In the genomic region with DNA sequence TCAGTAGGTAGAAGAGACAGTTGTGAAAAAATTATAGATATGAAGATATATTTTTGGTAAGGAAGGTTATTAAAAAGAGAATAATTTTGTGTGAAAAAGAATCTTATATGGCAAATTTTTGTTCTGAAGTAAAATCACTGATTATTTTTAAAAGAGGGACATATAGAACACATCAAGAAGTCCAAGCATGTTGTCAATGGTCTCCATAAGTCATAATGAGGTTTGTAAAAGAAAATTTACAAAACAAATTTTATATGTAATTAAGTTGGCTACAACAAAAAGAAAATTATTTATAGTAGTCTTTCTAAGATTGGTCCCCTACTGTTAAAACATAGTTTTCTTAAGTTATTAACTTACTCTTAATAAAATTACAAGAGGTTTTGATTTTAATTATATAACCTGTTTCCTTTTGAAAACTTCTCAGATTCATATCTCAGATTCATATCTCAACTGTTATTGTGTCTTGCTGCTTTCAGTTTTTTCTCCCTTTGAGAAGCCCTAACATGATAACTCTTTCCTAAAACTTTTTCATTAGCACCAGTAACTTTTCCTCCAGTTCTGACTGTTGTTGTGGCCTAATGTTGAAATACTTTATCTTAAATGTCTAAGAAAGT, we compare ENCODE assay signal across 24 cellular contexts.
DNase-seq lines count a peak whose midpoint lies in the region; ATAC-seq, FAIRE-seq and TF ChIP-seq lines count a peak whose summit lies in the region.
"Had no signal": no experiment of that assay in that cellular context is flagged by ENCODE, and none has a peak within 500 bp of the region (broad histone marks: within the 10 kb centered on the region; RNA-seq: fewer than 3 reads in every experiment).

No MANE protein-coding gene starts in this region.

- no peaks in the 10 kb centered on the region for H3K9me1 ChIP-seq in K562 (ENCODE audit: control insufficient read depth, insufficient read depth, low read length)

- no peak overlapping the region for H3K14ac ChIP-seq in neuronal stem cell (ENCODE audit: low read length)

- peak; percentile 40 for FAIRE-seq in K562 (lab: Jason Lieb, UNC)
- FAIRE-seq: GM19239 had no signal

- ATAC-seq in activated T-cell treated with anti-CD3 and anti-CD28 coated beads, Interleukin-2, amount 50 U/mL, for 4 hours, result peak; percentile 7 to 20
- no peak for ATAC-seq in HCT116
- no peak for ATAC-seq in K562
- no peak for ATAC-seq in GM21528 (IDR thresholded peaks at IDR 0.05; ENCODE audit: low FRiP score, unreplicated experiment)
- ATAC-seq: activated CD4-positive, alpha-beta T cell treated with anti-CD3 and anti-CD28 coated beads for 36 hours; activated T-cell treated with anti-CD3 and anti-CD28 coated beads, Interleukin-2, amount 50 U/mL, for 72 hours; gastrocnemius medialis had no signal

- H3K4me2 ChIP-seq in HCT116 (ENCODE audit: low read length) (no peak overlapping the region), K562 (ENCODE audit: insufficient read depth, low read length) (no peak overlapping the region), neuronal stem cell (ENCODE audit: insufficient read depth, low read length, poor library complexity, severe bottlenecking) (no peak overlapping the region)
- H3K4me2 ChIP-seq: BLaER1 treated with 17β-estradiol and CSF1 and Interleukin-3, amounts not matched to agents 10 nM and 100 nM had no signal

- no peak for TF ChIP-seq POLR2A in HCT116 (IDR thresholded peaks at IDR 0.05; ENCODE audit: borderline replicate concordance, extremely low read depth, insufficient read depth, insufficient read length)
- TF ChIP-seq POLR2A in K562 (conservative IDR thresholded peaks at IDR 0.05), result no peak

- H4K91ac ChIP-seq in neuronal stem cell (ENCODE audit: low read depth, low read length, poor library complexity), result no peak overlapping the region

- H3K36me3 ChIP-seq in HCT116 (ENCODE audit: control insufficient read depth in 1 of 2, insufficient read depth in 2 of 2, low read length in 2 of 2), result no peaks in the 10 kb centered on the region
- no peaks in the 10 kb centered on the region for H3K36me3 ChIP-seq in K562 (ENCODE audit: control insufficient read depth, insufficient read depth, low read length)
- no peaks in the 10 kb centered on the region for H3K36me3 ChIP-seq in neuronal stem cell (replicated peaks in 1 of 2; ENCODE audit: control insufficient read depth in 2 of 2, insufficient read depth in 2 of 2, low read length in 2 of 2)
- H3K36me3 ChIP-seq: BLaER1 treated with 17β-estradiol and CSF1 and Interleukin-3, amounts not matched to agents 10 nM and 100 nM; esophagus squamous epithelium; gastrocnemius medialis; Peyer's patch had no signal

- no peak overlapping the region for H3K27ac Mint-ChIP-seq in activated naive CD8-positive, alpha-beta T cell treated with anti-CD3 and anti-CD28 coated beads for 36 hours
- H3K27ac Mint-ChIP-seq: activated CD4-positive, alpha-beta T cell treated with anti-CD3 and anti-CD28 coated beads for 36 hours; activated T-cell treated with anti-CD3 and anti-CD28 coated beads, Interleukin-2, amount 50 U/mL, for 72 hours; T-helper 1 cell treated with Interleukin-12 subunit alpha and Interleukin-12 subunit beta and Interleukin-4 antibody, amounts not matched to agents 30 μg/mL and 1 μg/mL, for 36 hours; type B pancreatic cell had no signal

- H2AK5ac ChIP-seq in neuronal stem cell (ENCODE audit: low read depth, low read length), result no peak overlapping the region

- CTCF ChIA-PET in HCT116 (lab: Charles Lee), result no interaction called here
- CTCF ChIA-PET in K562 (lab: Yijun Ruan, JAX; ENCODE audit: low intra/inter-chr PET ratio), result no interaction called here

- no peak overlapping the region for H3K4me3 Mint-ChIP-seq in activated T-cell treated with anti-CD3 and anti-CD28 coated beads, Interleukin-2, amount 50 U/mL, for 4 hours
- no peak overlapping the region for H3K4me3 Mint-ChIP-seq in activated naive CD8-positive, alpha-beta T cell treated with anti-CD3 and anti-CD28 coated beads for 36 hours
- H3K4me3 Mint-ChIP-seq: activated CD4-positive, alpha-beta T cell treated with anti-CD3 and anti-CD28 coated beads for 36 hours; activated T-cell treated with anti-CD3 and anti-CD28 coated beads, Interleukin-2, amount 50 U/mL, for 72 hours; T-helper 1 cell treated with Interleukin-12 subunit alpha and Interleukin-12 subunit beta and Interleukin-4 antibody, amounts not matched to agents 30 μg/mL and 1 μg/mL, for 36 hours; type B pancreatic cell had no signal

- no peak overlapping the region for H3K27ac ChIP-seq in HCT116 (ENCODE audit: low read depth, low read length)
- H3K27ac ChIP-seq in K562 (ENCODE audit: extremely low read depth, low read depth, low read length), result no peak overlapping the region
- H3K27ac ChIP-seq in neuronal stem cell (replicated peaks; ENCODE audit: low read length), result no peak overlapping the region
- H3K27ac ChIP-seq: BLaER1 treated with 17β-estradiol and CSF1 and Interleukin-3, amounts not matched to agents 10 nM and 100 nM; esophagus squamous epithelium; gastrocnemius medialis; HL-60; Peyer's patch had no signal

- no peak overlapping the region for H3K4ac ChIP-seq in neuronal stem cell (ENCODE audit: low read length)

- H3K79me1 ChIP-seq in neuronal stem cell (ENCODE audit: low read depth, low read length), result no peaks in the 10 kb centered on the region

- intact Hi-C loops in HCT116 (cut with micrococcal nuclease), result no loop called here
- intact Hi-C loops in K562 (cut with micrococcal nuclease), result no loop called here

- H3K9ac ChIP-seq in HCT116 (ENCODE audit: low read length) (no peak overlapping the region), K562 (ENCODE audit: insufficient read depth in 1 of 2, low read depth in 2 of 2, low read length in 2 of 2) (no peak overlapping the region), neuronal stem cell (ENCODE audit: low read depth, low read length, poor library complexity) (no peak overlapping the region)
- H3K9ac ChIP-seq: BLaER1 treated with 17β-estradiol and CSF1 and Interleukin-3, amounts not matched to agents 10 nM and 100 nM had no signal

- H2BK15ac ChIP-seq in neuronal stem cell (ENCODE audit: low read length), result no peak overlapping the region

- no peak for TF ChIP-seq EP300 in K562 (IDR thresholded peaks at IDR 0.05; ENCODE audit: low read length)

- no peaks in the 10 kb centered on the region for H4K20me1 ChIP-seq in HCT116 (ENCODE audit: insufficient read depth)
- H4K20me1 ChIP-seq in K562 (replicated peaks; ENCODE audit: control insufficient read depth, insufficient read depth, low read length), result no peaks in the 10 kb centered on the region
- H4K20me1 ChIP-seq: BLaER1 treated with 17β-estradiol and CSF1 and Interleukin-3, amounts not matched to agents 10 nM and 100 nM had no signal

- TF ChIP-seq CTCF in HCT116 (IDR thresholded peaks at IDR 0.05 in 2 of 3, conservative IDR thresholded peaks at IDR 0.05 in 1 of 3; ENCODE audit: borderline replicate concordance in 1 of 3, insufficient read depth in 1 of 3, low read depth in 2 of 3, low read length in 2 of 3), result no peak
- TF ChIP-seq CTCF in K562 (IDR thresholded peaks at IDR 0.05 in 2 of 3, conservative IDR thresholded peaks at IDR 0.05 in 1 of 3; ENCODE audit: insufficient read depth in 2 of 3, low read depth in 1 of 3, low read length in 3 of 3), result no peak

- H3K4me1 Mint-ChIP-seq in activated T-cell treated with anti-CD3 and anti-CD28 coated beads, Interleukin-2, amount 50 U/mL, for 4 hours (ENCODE audit: low read depth), result peaks cover 25% of the 10 kb centered on the region
- peaks cover 16% of the 10 kb centered on the region for H3K4me1 Mint-ChIP-seq in activated naive CD8-positive, alpha-beta T cell treated with anti-CD3 and anti-CD28 coated beads for 36 hours

- H3K27me3 ChIP-seq in HCT116 (ENCODE audit: insufficient read depth, low read length) (no peaks in the 10 kb centered on the region), K562 (ENCODE audit: control insufficient read depth in 2 of 2, insufficient read depth in 2 of 2, low read length in 2 of 2) (no peaks in the 10 kb centered on the region), neuronal stem cell (ENCODE audit: control insufficient read depth in 3 of 3, insufficient read depth in 3 of 3, low read depth in 1 of 3, low read length in 3 of 3) (no peaks in the 10 kb centered on the region)
- H3K27me3 ChIP-seq: BLaER1 treated with 17β-estradiol and CSF1 and Interleukin-3, amounts not matched to agents 10 nM and 100 nM; esophagus squamous epithelium; gastrocnemius medialis; Peyer's patch had no signal

- in situ Hi-C loops in K562 (cut with MboI), result no loop called here

- no peak overlapping the region for H3K18ac ChIP-seq in neuronal stem cell (ENCODE audit: low read length)

- no peak overlapping the region for H4K8ac ChIP-seq in neuronal stem cell (ENCODE audit: low read depth, low read length)

- POLR2A ChIA-PET in HCT116 (lab: Charles Lee) (no interaction called here), K562 (lab: Yijun Ruan, JAX) (no interaction called here)

- H2BK5ac ChIP-seq in neuronal stem cell (ENCODE audit: low read length), result no peak overlapping the region

- peaks cover 4% of the 10 kb centered on the region in 2 experiments; a peak in 1 of 4 replicates for H3K9me3 ChIP-seq in HCT116 (ENCODE audit: control insufficient read depth in 1 of 2, insufficient read depth in 1 of 2, low read depth in 1 of 2, low read length in 2 of 2)
- H3K9me3 ChIP-seq in K562 (replicated peaks; ENCODE audit: control insufficient read depth, insufficient read depth, low read depth, low read length), result no peaks in the 10 kb centered on the region; the same call in 1 of the 2 replicates
- H3K9me3 ChIP-seq in neuronal stem cell (replicated peaks in 1 of 2; ENCODE audit: control insufficient read depth in 2 of 2, insufficient read depth in 1 of 2, low read depth in 1 of 2, low read length in 2 of 2), result peaks cover 10 to 29% of the 10 kb centered on the region in 2 donors
- H3K9me3 ChIP-seq: esophagus squamous epithelium, gastrocnemius medialis, Peyer's patch had no signal

- H3K23ac ChIP-seq in neuronal stem cell (ENCODE audit: low read depth, low read length, poor library complexity), result no peak overlapping the region

- no peaks in the 10 kb centered on the region for H3K79me2 ChIP-seq in HCT116 (ENCODE audit: insufficient read depth, low read length)
- no peaks in the 10 kb centered on the region for H3K79me2 ChIP-seq in K562 (ENCODE audit: control insufficient read depth, insufficient read depth, low read length)

- RAD21 ChIA-PET in HCT116 (lab: Charles Lee; ENCODE audit: low non-redundant PET in 1 of 2, low total read pairs in 2 of 2, uncharacterized antibody in 2 of 2, unreplicated experiment in 2 of 2), result no interaction called here

- no peaks in the 10 kb centered on the region for H3K9me2 ChIP-seq in HCT116 (ENCODE audit: insufficient read depth)

- H3K36me3 Mint-ChIP-seq in activated T-cell treated with anti-CD3 and anti-CD28 coated beads, Interleukin-2, amount 50 U/mL, for 4 hours (ENCODE audit: insufficient read depth), result peaks cover 5% of the 10 kb centered on the region
- peaks cover 12% of the 10 kb centered on the region for H3K36me3 Mint-ChIP-seq in activated naive CD8-positive, alpha-beta T cell treated with anti-CD3 and anti-CD28 coated beads for 36 hours
- H3K36me3 Mint-ChIP-seq: type B pancreatic cell had no signal

- H3K27me3 Mint-ChIP-seq in activated T-cell treated with anti-CD3 and anti-CD28 coated beads, Interleukin-2, amount 50 U/mL, for 4 hours (ENCODE audit: low read depth), result peaks cover 2% of the 10 kb centered on the region
- H3K27me3 Mint-ChIP-seq in activated naive CD8-positive, alpha-beta T cell treated with anti-CD3 and anti-CD28 coated beads for 36 hours, result no peaks in the 10 kb centered on the region
- H3K27me3 Mint-ChIP-seq: activated CD4-positive, alpha-beta T cell treated with anti-CD3 and anti-CD28 coated beads for 36 hours had no signal

- H3K4me3 ChIP-seq in HCT116 (replicated peaks in 1 of 2; ENCODE audit: low read depth in 1 of 2, low read length in 2 of 2), result no peak overlapping the region
- H3K4me3 ChIP-seq in K562, result no peak overlapping the region
- no peak overlapping the region for H3K4me3 ChIP-seq in neuronal stem cell (ENCODE audit: low read length in 2 of 2)
- H3K4me3 ChIP-seq: BLaER1 treated with 17β-estradiol and CSF1 and Interleukin-3, amounts not matched to agents 10 nM and 100 nM; esophagus squamous epithelium; gastrocnemius medialis; Peyer's patch had no signal

- BruUV-seq in HCT116 (replicated peaks; lab: Mats Ljungman, UMichigan) (no TSS peak), K562 (replicated peaks; lab: Mats Ljungman, UMichigan) (no TSS peak)

- H3K9me3 Mint-ChIP-seq in activated T-cell treated with anti-CD3 and anti-CD28 coated beads, Interleukin-2, amount 50 U/mL, for 4 hours, result peaks cover 11% of the 10 kb centered on the region
- peaks cover 20% of the 10 kb centered on the region for H3K9me3 Mint-ChIP-seq in activated naive CD8-positive, alpha-beta T cell treated with anti-CD3 and anti-CD28 coated beads for 36 hours
- H3K9me3 Mint-ChIP-seq: type B pancreatic cell had no signal

- H2BK12ac ChIP-seq in neuronal stem cell (ENCODE audit: low read length), result no peak overlapping the region

- no peak overlapping the region for H2BK120ac ChIP-seq in neuronal stem cell (ENCODE audit: low read depth, low read length)

- TF ChIP-seq RAD21 in HCT116 (IDR thresholded peaks at IDR 0.05; ENCODE audit: low read depth) (no peak), K562 (CRISPR knock-in tag; conservative IDR thresholded peaks at IDR 0.05 in 1 of 2, IDR thresholded peaks at IDR 0.05 in 1 of 2) (no peak)

- DNase-seq in activated T-cell treated with anti-CD3 and anti-CD28 coated beads, Interleukin-2, amount 50 U/mL, for 4 hours, result no peak
- DNase-seq in activated T-cell treated with anti-CD3 and anti-CD28 coated beads, Interleukin-2, amount 50 U/mL, for 48 hours, result no peak
- peak; percentile 6 for DNase-seq in HCT116 (ENCODE audit: low read depth, low spot score)
- DNase-seq in K562 (ENCODE audit: extremely low read depth in 1 of 4, low spot score in 3 of 4), result no peak
- peak; percentile 4 for DNase-seq in neuronal stem cell (ENCODE audit: low spot score)
- no peak for DNase-seq in iPS-NIHi7 (ENCODE audit: extremely low spot score)
- no peak for DNase-seq in activated naive CD8-positive, alpha-beta T cell treated with anti-CD3 and anti-CD28 coated beads for 36 hours
- DNase-seq: activated CD4-positive, alpha-beta T cell treated with anti-CD3 and anti-CD28 coated beads for 36 hours; activated naive CD4-positive, alpha-beta T cell treated with Interleukin-2 at 50 U/mL for 16 hours; activated T-cell treated with anti-CD3 and anti-CD28 coated beads, Interleukin-2, amount 50 U/mL, for 72 hours; cortex of kidney; esophagus squamous epithelium; gastrocnemius medialis; hippocampal formation; kidney; NCI-H2081 treated with DMSO at 0.1 percent for 48 hours; NK-92 treated with Interleukin-12 subunit alpha and Interleukin-12 subunit beta, amount 100 ng/mL, for 24 hours; Peyer's patch had no signal

- no peaks in the 10 kb centered on the region for H3K4me1 ChIP-seq in HCT116 (ENCODE audit: control insufficient read depth in 1 of 2, insufficient read depth in 2 of 2, low read length in 2 of 2)
- H3K4me1 ChIP-seq in K562 (replicated peaks in 1 of 2; ENCODE audit: control insufficient read depth in 2 of 2, insufficient read depth in 2 of 2, low read length in 2 of 2), result no peaks in the 10 kb centered on the region
- H3K4me1 ChIP-seq in neuronal stem cell (ENCODE audit: control insufficient read depth in 2 of 2, insufficient read depth in 1 of 2, low read depth in 1 of 2, low read length in 2 of 2), result peaks cover 0 to 3% of the 10 kb centered on the region in 2 donors
- H3K4me1 ChIP-seq: gastrocnemius medialis, Peyer's patch had no signal

- H2AFZ ChIP-seq in HCT116 (ENCODE audit: low read depth, low read length, poor library complexity, severe bottlenecking) (no peak overlapping the region), K562 (ENCODE audit: low read depth, low read length) (no peak overlapping the region), neuronal stem cell (ENCODE audit: low read length) (no peak overlapping the region)

Comparison
In these comparisons a context has a peak if more than half of its experiments do, and no peak if none do; other contexts are left out.
1. ATAC-seq: peak in activated T-cell treated with anti-CD3 and anti-CD28 coated beads, Interleukin-2, amount 50 U/mL, for 4 hours (2 of 2); none in HCT116 (single experiment), K562 (single experiment) and GM21528 (single experiment).
2. DNase-seq: peak in HCT116 (single experiment) and neuronal stem cell (single experiment); none in activated T-cell treated with anti-CD3 and anti-CD28 coated beads, Interleukin-2, amount 50 U/mL, for 4 hours (single experiment), activated T-cell treated with anti-CD3 and anti-CD28 coated beads, Interleukin-2, amount 50 U/mL, for 48 hours (0 of 2), K562 (0 of 4), iPS-NIHi7 (single experiment) and activated naive CD8-positive, alpha-beta T cell treated with anti-CD3 and anti-CD28 coated beads for 36 hours (single experiment).